Comparison of ENCODE assay signal across 31 cellular contexts in genomic region chr19:19636573-19636972, GRCh38. TPM values are rescaled to one million over a fixed set of nuclear protein-coding genes. Genes with fewer than 3 reads are reported as not detected.
"Had no signal": no experiment of that assay in that cellular context is flagged by ENCODE, and none has a peak within 500 bp of the region (broad histone marks: within the 10 kb centered on the region; RNA-seq: fewer than 3 reads in every experiment).

No MANE protein-coding gene starts in this region.

- DNase-seq: activated CD4-positive, alpha-beta memory T cell treated with anti-CD3 and anti-CD28 coated beads for 36 hours; activated CD4-positive, alpha-beta T cell treated with anti-CD3 and anti-CD28 coated beads for 4 hours; activated CD4-positive, alpha-beta T cell treated with anti-CD3 and anti-CD28 coated beads, Interleukin-2, amount 50 U/mL, for 1 hour; activated CD4-positive, CD25-positive, alpha-beta regulatory T cell treated with anti-CD3 and anti-CD28 coated beads, Interleukin-2, amount 50 U/mL, for 72 hours; activated CD8-positive, alpha-beta memory T cell treated with anti-CD3 and anti-CD28 coated beads, Interleukin-2, amount 50 U/mL, for 4 hours; activated effector memory CD4-positive, alpha-beta T cell treated with anti-CD3 and anti-CD28 coated beads, Interleukin-2, amount 50 U/mL, for 16 hours; activated naive CD4-positive, alpha-beta T cell; activated naive CD8-positive, alpha-beta T cell treated with anti-CD3 and anti-CD28 coated beads, Interleukin-2, amount 10 ng/mL, durations not matched to agents 7 days and 5 days; activated T-cell treated with anti-CD3 and anti-CD28 coated beads, Interleukin-2, amount 50 U/mL, for 72 hours; amygdala; KG1; MM.1S; MV-4-11; NCI-H1092; NCI-H1436 treated with DMSO at 0.1 percent for 48 hours; NCI-H1694 treated with DMSO at 0.1 percent for 48 hours; NCI-H2029; NCI-H345; NCI-H524 treated with DMSO at 0.1 percent for 48 hours; SHP77 treated with DMSO at 0.1 percent for 48 hours; SK-N-SH had no signal

- H3K27ac ChIP-seq: ascending aorta, cardiac muscle cell, SJSA1 had no signal

- H3K9ac ChIP-seq: SK-N-SH had no signal

- FAIRE-seq: TTC549 had no signal

- H3K4me3 Mint-ChIP-seq: activated CD4-positive, alpha-beta memory T cell treated with anti-CD3 and anti-CD28 coated beads for 36 hours; activated naive CD4-positive, alpha-beta T cell treated with anti-CD3 and anti-CD28 coated beads, Interleukin-2, amount 50 U/mL, for 24 hours; activated naive CD8-positive, alpha-beta T cell treated with anti-CD3 and anti-CD28 coated beads, Interleukin-2, amount 10 ng/mL, durations not matched to agents 7 days and 5 days; activated T-cell treated with anti-CD3 and anti-CD28 coated beads, Interleukin-2, amount 50 U/mL, for 72 hours; activated T-helper 17 cell treated with anti-CD3 and anti-CD28 coated beads, Interleukin-2, amount 50 U/mL, for 72 hours; T-helper 1 cell treated with Interleukin-12 subunit alpha and Interleukin-12 subunit beta and Interleukin-4 antibody, amounts not matched to agents 30 μg/mL and 1 μg/mL, for 36 hours; T-helper 2 cell treated with Interferon-gamma antibody and Interleukin-4, amounts not matched to agents 5 μg/mL and 100 μg/mL, for 36 hours had no signal

- H3K9me2 ChIP-seq: SK-N-SH had no signal

- H3K4me1 ChIP-seq: ascending aorta, SJSA1 had no signal

- H3K9me3 Mint-ChIP-seq: activated CD4-positive, alpha-beta memory T cell treated with anti-CD3 and anti-CD28 coated beads for 36 hours; activated naive CD4-positive, alpha-beta T cell treated with anti-CD3 and anti-CD28 coated beads, Interleukin-2, amount 50 U/mL, for 24 hours; activated naive CD8-positive, alpha-beta T cell treated with anti-CD3 and anti-CD28 coated beads, Interleukin-2, amount 10 ng/mL, durations not matched to agents 7 days and 5 days; activated T-cell treated with anti-CD3 and anti-CD28 coated beads, Interleukin-2, amount 50 U/mL, for 72 hours; activated T-helper 17 cell treated with anti-CD3 and anti-CD28 coated beads, Interleukin-2, amount 50 U/mL, for 72 hours; T-helper 1 cell treated with Interleukin-12 subunit alpha and Interleukin-12 subunit beta and Interleukin-4 antibody, amounts not matched to agents 30 μg/mL and 1 μg/mL, for 36 hours; T-helper 2 cell treated with Interferon-gamma antibody and Interleukin-4, amounts not matched to agents 5 μg/mL and 100 μg/mL, for 36 hours; WTC11 had no signal

- H3K27me3 ChIP-seq: ascending aorta, cardiac muscle cell, SJSA1 had no signal

- H3K27ac Mint-ChIP-seq: activated CD4-positive, alpha-beta memory T cell treated with anti-CD3 and anti-CD28 coated beads for 36 hours; activated naive CD4-positive, alpha-beta T cell treated with anti-CD3 and anti-CD28 coated beads, Interleukin-2, amount 50 U/mL, for 24 hours; activated naive CD8-positive, alpha-beta T cell treated with anti-CD3 and anti-CD28 coated beads, Interleukin-2, amount 10 ng/mL, durations not matched to agents 7 days and 5 days; activated T-cell treated with anti-CD3 and anti-CD28 coated beads, Interleukin-2, amount 50 U/mL, for 72 hours; activated T-helper 17 cell treated with anti-CD3 and anti-CD28 coated beads, Interleukin-2, amount 50 U/mL, for 72 hours; T-helper 1 cell treated with Interleukin-12 subunit alpha and Interleukin-12 subunit beta and Interleukin-4 antibody, amounts not matched to agents 30 μg/mL and 1 μg/mL, for 36 hours; T-helper 2 cell treated with Interferon-gamma antibody and Interleukin-4, amounts not matched to agents 5 μg/mL and 100 μg/mL, for 36 hours; WTC11 had no signal

- H3K9me3 ChIP-seq: ascending aorta, SJSA1, SK-N-SH had no signal

- H3K27me3 Mint-ChIP-seq: activated CD4-positive, alpha-beta memory T cell treated with anti-CD3 and anti-CD28 coated beads for 36 hours; activated naive CD4-positive, alpha-beta T cell treated with anti-CD3 and anti-CD28 coated beads, Interleukin-2, amount 50 U/mL, for 24 hours; activated naive CD8-positive, alpha-beta T cell treated with anti-CD3 and anti-CD28 coated beads, Interleukin-2, amount 10 ng/mL, durations not matched to agents 7 days and 5 days; activated T-helper 17 cell treated with anti-CD3 and anti-CD28 coated beads, Interleukin-2, amount 50 U/mL, for 72 hours had no signal

- ATAC-seq: activated T-cell treated with anti-CD3 and anti-CD28 coated beads, Interleukin-2, amount 50 U/mL, for 72 hours; activated T-helper 17 cell treated with anti-CD3 and anti-CD28 coated beads, Interleukin-2, amount 50 U/mL, for 72 hours; Panc1 had no signal

- H3K4me2 ChIP-seq: SK-N-SH had no signal

- H3K4me3 ChIP-seq: ascending aorta, cardiac muscle cell, SJSA1 had no signal

RNA-seq across cellular contexts. Expression of gene PBX4, which starts 18.1 kb away (rescaled TPM):
- total RNA-seq: ascending aorta had no signal
